ENCODE assay signal across 20 cellular contexts in the genomic region with DNA sequence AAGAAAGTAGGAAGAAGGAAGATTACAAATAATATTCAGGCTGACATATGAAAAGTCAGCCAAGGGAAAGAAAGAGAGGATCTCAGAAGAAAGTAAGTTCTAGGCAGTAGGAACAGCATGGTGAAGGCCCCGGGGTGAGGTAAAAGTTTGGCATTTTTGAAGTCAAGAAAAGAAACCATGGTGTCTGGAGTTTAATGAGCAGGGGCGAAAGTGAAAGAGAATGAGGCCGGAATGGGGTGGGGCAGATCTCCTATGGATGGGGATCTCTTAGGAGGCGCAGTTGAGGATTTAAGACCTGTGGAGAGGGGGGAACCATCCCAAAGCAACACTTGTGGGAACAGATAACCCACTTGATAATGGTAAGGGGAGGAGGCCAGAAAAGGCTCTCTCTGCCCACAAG. TPM values are rescaled to one million over a fixed set of nuclear protein-coding genes. Genes with fewer than 3 reads are reported as not detected.
DNase-seq lines count a peak whose midpoint lies in the region; TF ChIP-seq lines count a peak whose summit lies in the region.
"Had no signal": no experiment of that assay in that cellular context is flagged by ENCODE, and none has a peak within 500 bp of the region (broad histone marks: within the 10 kb centered on the region; RNA-seq: fewer than 3 reads in every experiment).

No MANE protein-coding gene starts in this region.

- no peaks in the 10 kb centered on the region for H3K36me3 ChIP-seq in HEK293 (ENCODE audit: control insufficient read depth in 2 of 2, insufficient read depth in 1 of 2, low read length in 2 of 2)
- H3K36me3 ChIP-seq in colonic mucosa = no peaks in the 10 kb centered on the region
- no peaks in the 10 kb centered on the region for H3K36me3 ChIP-seq in mucosa of rectum (ENCODE audit: control insufficient read depth in 2 of 2, insufficient read depth in 2 of 2, low read length in 2 of 2)
- no peaks in the 10 kb centered on the region for H3K36me3 ChIP-seq in transverse colon
- no peaks in the 10 kb centered on the region for H3K36me3 ChIP-seq in esophagus muscularis mucosa
- H3K36me3 ChIP-seq: BLaER1 had no signal

- H3K27me3 ChIP-seq in colonic mucosa = no peaks in the 10 kb centered on the region
- H3K27me3 ChIP-seq in mucosa of rectum (ENCODE audit: control insufficient read depth in 2 of 2, insufficient read depth in 2 of 2, low read length in 2 of 2) = no peaks in the 10 kb centered on the region
- H3K27me3 ChIP-seq in transverse colon = no peaks in the 10 kb centered on the region
- H3K27me3 ChIP-seq in esophagus muscularis mucosa = no peaks in the 10 kb centered on the region
- H3K27me3 ChIP-seq: BLaER1 had no signal

- POLR2A ChIA-PET in HEK293 (lab: Yijun Ruan, JAX) = no interaction called here

- intact Hi-C loops in colonic mucosa (cut with DNase I) = no loop called here
- intact Hi-C loops in transverse colon (cut with DNase I; ENCODE audit: low total_unique reads) = no loop called here
- intact Hi-C loops in esophagus muscularis mucosa (cut with DNase I) = no loop called here

- no peaks in the 10 kb centered on the region for H3K4me1 ChIP-seq in HEK293 (ENCODE audit: control insufficient read depth, insufficient read depth, low read length)
- peaks cover 12% of the 10 kb centered on the region for H3K4me1 ChIP-seq in colonic mucosa
- peaks cover 30 to 44% of the 10 kb centered on the region in 2 donors for H3K4me1 ChIP-seq in mucosa of rectum (ENCODE audit: control insufficient read depth in 2 of 2, insufficient read depth in 2 of 2, low read length in 2 of 2)
- H3K4me1 ChIP-seq in transverse colon = peaks cover 15 to 47% (median 33%) of the 10 kb centered on the region in 4 donors
- peaks cover 21 to 34% (median 28%) of the 10 kb centered on the region in 4 donors for H3K4me1 ChIP-seq in esophagus muscularis mucosa

- CTCF ChIA-PET in HEK293 (lab: Yijun Ruan, JAX) = interaction anchor here (0.9 kb wide), 1 partner anchor 83 kb away, joined by 3 read pairs; no protein-coding TSS in a partner anchor

- H3K9me3 ChIP-seq in HEK293 (ENCODE audit: control insufficient read depth, insufficient read depth, low read depth, low read length) (no peaks in the 10 kb centered on the region), colonic mucosa (no peaks in the 10 kb centered on the region), mucosa of rectum (ENCODE audit: control insufficient read depth in 2 of 2, low read length in 2 of 2) (no peaks in the 10 kb centered on the region), transverse colon (no peaks in the 10 kb centered on the region), esophagus muscularis mucosa (no peaks in the 10 kb centered on the region)
- H3K9me3 ChIP-seq: BLaER1 had no signal

- TF ChIP-seq EP300 in transverse colon (IDR thresholded peaks at IDR 0.05; ENCODE audit: low read depth) (no peak), esophagus muscularis mucosa (IDR thresholded peaks at IDR 0.05) (no peak)

- H3K4me3 ChIP-seq in HEK293 (ENCODE audit: low read depth, low read length) (no peak overlapping the region), colonic mucosa (no peak overlapping the region), mucosa of rectum (ENCODE audit: low read length in 2 of 2) (no peak overlapping the region), transverse colon (no peak overlapping the region), esophagus muscularis mucosa (no peak overlapping the region)
- H3K4me3 ChIP-seq: BLaER1, SK-N-MC had no signal

- WGBS in transverse colon (ENCODE audit: low coverage in 1 of 2), 2 donors = 70 to 88% methylated on average over 3 to 4 of the region's 4 CpGs
- 95% methylated on average over 4 of the region's 4 CpGs for WGBS in esophagus muscularis mucosa

- TF ChIP-seq POLR2A in transverse colon (IDR thresholded peaks at IDR 0.05) (no peak), esophagus muscularis mucosa (IDR thresholded peaks at IDR 0.05; ENCODE audit: low read depth) (no peak)

- TF ChIP-seq CTCF in HEK293 (tag by site-specific recombination; IDR thresholded peaks at IDR 0.05) = no peak
- TF ChIP-seq CTCF in colonic mucosa (IDR thresholded peaks at IDR 0.05) = no peak
- TF ChIP-seq CTCF in transverse colon (IDR thresholded peaks at IDR 0.05) = no peak
- TF ChIP-seq CTCF in esophagus muscularis mucosa (IDR thresholded peaks at IDR 0.05) = no peak

- in situ Hi-C loops in transverse colon (cut with MboI; ENCODE audit: low pct_ligation_motif_present in 1 of 4, low pct_unique_long_range_greater_than_20kb in 1 of 4, low sequenced_read_pairs in 3 of 4) (no loop called here), ACHN (cut with HindIII; ENCODE audit: low pct_ligation_motif_present, low pct_unique_long_range_greater_than_20kb, low sequenced_read_pairs) (no loop called here)

- peak; percentile 50 for DNase-seq in colonic mucosa
- peak; percentile 19 for DNase-seq in transverse colon
- no peak for DNase-seq in ACHN
- DNase-seq in esophagus muscularis mucosa (ENCODE audit: extremely low spot score) = no peak
- DNase-seq in DMS79 (lab: John Stamatoyannopoulos, UW) = no peak
- DNase-seq: 8988T; CD4-positive, CD25-positive, alpha-beta regulatory T cell; H7; KBM-7; NCI-H1105 treated with DMSO at 0.1 percent for 48 hours; NCI-H146; NCI-H1930; NCI-H2107; NCI-H524 treated with DMSO at 0.1 percent for 48 hours; NCI-H774; SIG-M5 had no signal

- no peak overlapping the region for H3K9ac ChIP-seq in colonic mucosa (ENCODE audit: low read depth in 2 of 2, low read length in 2 of 2)
- H3K9ac ChIP-seq in mucosa of rectum (ENCODE audit: low read depth in 1 of 2, low read length in 2 of 2) = no peak overlapping the region
- H3K9ac ChIP-seq: BLaER1 had no signal

- H3K27ac ChIP-seq in HEK293 (ENCODE audit: extremely low read depth, low read depth, low read length) = no peak overlapping the region
- H3K27ac ChIP-seq in colonic mucosa = peak overlapping the region; percentile 67
- peak overlapping the region; percentile 13 to 50 for H3K27ac ChIP-seq in mucosa of rectum (ENCODE audit: low read depth in 2 of 2, low read length in 2 of 2)
- H3K27ac ChIP-seq in transverse colon = peak overlapping the region; percentile 52 to 64 (median 60)
- peak overlapping the region in 1 of 4 donors; percentile 83 for H3K27ac ChIP-seq in esophagus muscularis mucosa (replicated peaks in 1 of 4)
- H3K27ac ChIP-seq: BLaER1, SK-N-MC had no signal

TF ChIP-seq in HEK293, 187 proteins besides CTCF, POLR2A, EP300 and RAD21:
- TF ChIP-seq PRDM1 (tag by site-specific recombination; IDR thresholded peaks at IDR 0.05) (peak; percentile 38; the same call in 1 of the 2 replicates), ZNF561 (tag by site-specific recombination; IDR thresholded peaks at IDR 0.05; ENCODE audit: borderline replicate concordance) (no peak)
TF ChIP-seq in HEK293: peak in this region for 1.

RNA-seq across cellular contexts. Expression of gene SMAD5, which starts 42.3 kb away (rescaled TPM):
- total RNA-seq in colonic mucosa (10 to 100 TPM; 51.9 to 64.1 TPM), transverse colon (100 to 1,000 TPM in 1 of 4 donors, 10 to 100 TPM in 3; 14.2 to 272 (median 32.7) TPM), esophagus muscularis mucosa (10 to 100 TPM; 42.4 to 47.9 (median 46.3) TPM)

Comparison
In these comparisons a context has a peak if more than half of its experiments do, and no peak if none do; other contexts are left out.
1. DNase-seq: peak in colonic mucosa (single experiment) and transverse colon (single experiment); none in ACHN (single experiment), esophagus muscularis mucosa (single experiment) and DMS79 (single experiment).